20 cellular contexts compared by ENCODE assay signal in the genomic region with DNA sequence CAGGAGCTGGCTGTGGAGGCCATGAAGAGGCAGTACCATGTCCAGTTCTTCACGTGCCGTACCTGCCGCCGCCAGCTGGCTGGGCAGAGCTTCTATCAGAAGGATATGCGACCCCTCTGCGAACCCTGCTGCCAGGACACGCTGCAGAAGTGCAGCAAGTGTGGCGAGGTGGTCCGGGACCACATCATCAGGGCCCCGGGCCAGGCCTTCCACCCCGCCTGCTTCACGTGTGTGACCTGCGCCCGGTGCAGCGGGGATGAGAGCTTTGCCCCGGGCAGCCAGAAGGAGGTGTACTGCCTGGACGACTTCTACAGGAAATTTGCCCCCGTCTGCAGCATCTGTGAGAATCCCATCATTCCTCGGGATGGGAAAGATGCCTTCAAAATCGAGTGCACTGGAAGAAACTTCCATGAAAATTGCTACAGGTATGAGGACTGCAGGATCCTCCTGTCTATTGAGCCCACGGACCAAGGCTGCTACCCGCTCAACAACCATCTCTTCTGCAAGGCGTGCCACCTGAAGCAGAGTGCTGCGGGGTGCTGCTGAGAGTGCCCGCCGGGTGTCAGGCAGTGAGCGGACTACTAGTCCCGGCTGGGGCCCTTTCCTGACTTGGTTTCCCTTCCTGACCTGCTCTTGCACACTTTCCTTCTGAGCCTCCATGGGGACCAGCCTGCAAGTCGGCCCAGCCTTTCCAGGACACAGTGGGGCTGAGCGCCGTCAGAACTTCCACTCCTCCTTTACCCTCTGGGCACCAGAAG. TPM values are rescaled to one million over a fixed set of nuclear protein-coding genes. Genes with fewer than 3 reads are reported as not detected.
A peak's percentile ranks its signal among the peaks of the same experiment; 100 is the strongest.
DNase-seq lines count a peak whose midpoint lies in the region; ATAC-seq, FAIRE-seq and TF ChIP-seq lines count a peak whose summit lies in the region.
"Had no signal": no experiment of that assay in that cellular context is flagged by ENCODE, and none has a peak within 500 bp of the region (broad histone marks: within the 10 kb centered on the region; RNA-seq: fewer than 3 reads in every experiment).

No MANE protein-coding gene starts in this region.

- in situ Hi-C loops in HepG2 (cut with HindIII; ENCODE audit: extremely low pct_ligation_motif_present, low pct_unique_long_range_greater_than_20kb): no loop called here

- H3K14ac ChIP-seq in neuronal stem cell (ENCODE audit: low read length): peak overlapping the region; percentile 75

- POLR2A ChIA-PET in Caco-2 (lab: Charles Lee): no interaction called here
- POLR2A ChIA-PET in WTC11 (lab: Charles Lee): interaction anchor here (0.8 kb wide), 1 partner anchor 100 kb away, joined by 3 read pairs; no protein-coding TSS in a partner anchor
- POLR2A ChIA-PET in HepG2 (lab: Yijun Ruan, JAX): no interaction called here

- H3K4me3 ChIP-seq in Caco-2 (ENCODE audit: low read depth, low read length) (no peak overlapping the region), HepG2 (replicated peaks in 1 of 3; ENCODE audit: insufficient read depth in 1 of 3, low read depth in 2 of 3, low read length in 3 of 3) (no peak overlapping the region), neuronal stem cell (ENCODE audit: low read length in 2 of 2) (no peak overlapping the region)
- H3K4me3 ChIP-seq: BLaER1 treated with 17β-estradiol and CSF1 and Interleukin-3, amounts not matched to agents 10 nM and 100 nM; GM12878; GM23248 had no signal

- H3K36me3 ChIP-seq in Caco-2 (ENCODE audit: control insufficient read depth, insufficient read depth, low read length): no peaks in the 10 kb centered on the region
- H3K36me3 ChIP-seq in HepG2 (replicated peaks in 1 of 2; ENCODE audit: control insufficient read depth in 1 of 2, insufficient read depth in 2 of 2, low read length in 2 of 2): no peaks in the 10 kb centered on the region
- H3K36me3 ChIP-seq in neuronal stem cell (replicated peaks in 1 of 2; ENCODE audit: control insufficient read depth in 2 of 2, insufficient read depth in 2 of 2, low read length in 2 of 2): no peaks in the 10 kb centered on the region
- H3K36me3 ChIP-seq: BLaER1 treated with 17β-estradiol and CSF1 and Interleukin-3, amounts not matched to agents 10 nM and 100 nM had no signal

- H4K91ac ChIP-seq in neuronal stem cell (ENCODE audit: low read depth, low read length, poor library complexity): peak overlapping the region; percentile 92

- FAIRE-seq in HepG2 (lab: Jason Lieb, UNC): no peak
- FAIRE-seq: GM12878, GM19239 had no signal

- H3K18ac ChIP-seq in neuronal stem cell (ENCODE audit: low read length): peak overlapping the region; percentile 89

- H3K36me3 Mint-ChIP-seq in Caco-2 (ENCODE audit: insufficient read depth, unreplicated experiment) (no peaks in the 10 kb centered on the region), WTC11 (no peaks in the 10 kb centered on the region)
- no peaks in the 10 kb centered on the region for H3K36me3 Mint-ChIP-seq in activated CD8-positive, alpha-beta memory T cell treated with anti-CD3 and anti-CD28 coated beads, Interleukin-2, amount 10 ng/mL, durations not matched to agents 7 days and 5 days
- H3K36me3 Mint-ChIP-seq: CD8-positive, alpha-beta T cell had no signal

- no peak overlapping the region for H3K4me3 Mint-ChIP-seq in Caco-2 (ENCODE audit: unreplicated experiment)
- no peak overlapping the region for H3K4me3 Mint-ChIP-seq in WTC11
- no peak overlapping the region for H3K4me3 Mint-ChIP-seq in activated CD8-positive, alpha-beta memory T cell treated with anti-CD3 and anti-CD28 coated beads, Interleukin-2, amount 10 ng/mL, durations not matched to agents 7 days and 5 days
- H3K4me3 Mint-ChIP-seq: B cell; CD8-positive, alpha-beta T cell; H9 had no signal

- DNase-seq in Caco-2 (no peak), WTC11 (ENCODE audit: low spot score) (no peak), HepG2 (ENCODE audit: low spot score) (no peak), neuronal stem cell (ENCODE audit: low spot score) (no peak), HUDEP-2 (lab: John Stamatoyannopoulos, UW; ENCODE audit: unreplicated experiment in 76 of 76) (no peak)
- DNase-seq in activated CD8-positive, alpha-beta memory T cell treated with anti-CD3 and anti-CD28 coated beads, Interleukin-2, amount 10 ng/mL, durations not matched to agents 7 days and 5 days: no peak
- DNase-seq: 8988T; CD8-positive, alpha-beta T cell; DMS 273 treated with DMSO at 0.1 percent for 48 hours; DMS53; DND-41; EL; GM23248; H9 had no signal

- no peak overlapping the region for H2AFZ ChIP-seq in HepG2 (ENCODE audit: low read length)
- peak overlapping the region; percentile 74 for H2AFZ ChIP-seq in neuronal stem cell (ENCODE audit: low read length)
- H2AFZ ChIP-seq: GM23248 had no signal

- no peak overlapping the region for H3K4ac ChIP-seq in neuronal stem cell (ENCODE audit: low read length)

- H3K23ac ChIP-seq in neuronal stem cell (ENCODE audit: low read depth, low read length, poor library complexity): peak overlapping the region; percentile 89

- peaks cover 12% of the 10 kb centered on the region for H3K4me1 ChIP-seq in Caco-2
- H3K4me1 ChIP-seq in HepG2 (ENCODE audit: insufficient read depth, low read length): no peaks in the 10 kb centered on the region
- peaks cover 0 to 1% of the 10 kb centered on the region in 2 donors for H3K4me1 ChIP-seq in neuronal stem cell (ENCODE audit: control insufficient read depth in 2 of 2, insufficient read depth in 1 of 2, low read depth in 1 of 2, low read length in 2 of 2)

- H3K4me1 Mint-ChIP-seq in Caco-2 (ENCODE audit: low read depth, unreplicated experiment) (no peaks in the 10 kb centered on the region), WTC11 (no peaks in the 10 kb centered on the region)
- H3K4me1 Mint-ChIP-seq in activated CD8-positive, alpha-beta memory T cell treated with anti-CD3 and anti-CD28 coated beads, Interleukin-2, amount 10 ng/mL, durations not matched to agents 7 days and 5 days: peaks cover 3% of the 10 kb centered on the region
- H3K4me1 Mint-ChIP-seq: B cell had no signal

- H3K27ac ChIP-seq in HepG2 (ENCODE audit: extremely low read length, insufficient read depth, low read length) (no peak overlapping the region), neuronal stem cell (replicated peaks; ENCODE audit: low read length) (no peak overlapping the region)
- H3K27ac ChIP-seq: BLaER1 treated with 17β-estradiol and CSF1 and Interleukin-3, amounts not matched to agents 10 nM and 100 nM; GM23248 had no signal

- BruUV-seq in Caco-2 (replicated peaks; lab: Mats Ljungman, UMichigan) (no TSS peak), HepG2 (replicated peaks; lab: Mats Ljungman, UMichigan) (no TSS peak)

- intact Hi-C loops in Caco-2 (cut with micrococcal nuclease; ENCODE audit: unreplicated experiment): no loop called here
- intact Hi-C loops in HepG2 (cut with micrococcal nuclease; ENCODE audit: unreplicated experiment): no loop called here

- peak overlapping the region; percentile 82 for H4K8ac ChIP-seq in neuronal stem cell (ENCODE audit: low read depth, low read length)

- TF ChIP-seq RAD21 in HepG2 (CRISPR knock-in tag; IDR thresholded peaks at IDR 0.05): no peak

- H3K27me3 Mint-ChIP-seq in Caco-2 (ENCODE audit: insufficient read depth, unreplicated experiment) (no peaks in the 10 kb centered on the region), WTC11 (ENCODE audit: low read depth) (no peaks in the 10 kb centered on the region)
- peaks cover 18% of the 10 kb centered on the region for H3K27me3 Mint-ChIP-seq in activated CD8-positive, alpha-beta memory T cell treated with anti-CD3 and anti-CD28 coated beads, Interleukin-2, amount 10 ng/mL, durations not matched to agents 7 days and 5 days

- H3K27ac Mint-ChIP-seq in Caco-2 (ENCODE audit: unreplicated experiment): peak overlapping the region; percentile 25
- H3K27ac Mint-ChIP-seq in WTC11: no peak overlapping the region
- H3K27ac Mint-ChIP-seq in activated CD8-positive, alpha-beta memory T cell treated with anti-CD3 and anti-CD28 coated beads, Interleukin-2, amount 10 ng/mL, durations not matched to agents 7 days and 5 days: no peak overlapping the region
- H3K27ac Mint-ChIP-seq: B cell; CD8-positive, alpha-beta T cell had no signal

- peak overlapping the region; percentile 72 for H2BK120ac ChIP-seq in neuronal stem cell (ENCODE audit: low read depth, low read length)

- no peak for TF ChIP-seq EP300 in HepG2 (IDR thresholded peaks at IDR 0.05; ENCODE audit: low read depth in 2 of 2, low read length in 2 of 2)
- no peak for TF ChIP-seq EP300 in HepG2 (CRISPR knock-in tag; IDR thresholded peaks at IDR 0.05; ENCODE audit: borderline replicate concordance)

- TF ChIP-seq CTCF in Caco-2 (IDR thresholded peaks at IDR 0.05; ENCODE audit: insufficient read depth in 1 of 2, low read depth in 1 of 2, low read length in 1 of 2, severe bottlenecking in 1 of 2, unreplicated experiment in 1 of 2): no peak
- no peak for TF ChIP-seq CTCF in WTC11 (IDR thresholded peaks at IDR 0.05)
- TF ChIP-seq CTCF in HepG2 (CRISPR knock-in tag; IDR thresholded peaks at IDR 0.05): no peak

- no peak overlapping the region for H3K9ac ChIP-seq in HepG2 (ENCODE audit: insufficient read depth, low read depth, low read length)
- peak overlapping the region; percentile 60 for H3K9ac ChIP-seq in neuronal stem cell (ENCODE audit: low read depth, low read length, poor library complexity)
- H3K9ac ChIP-seq: BLaER1 treated with 17β-estradiol and CSF1 and Interleukin-3, amounts not matched to agents 10 nM and 100 nM; GM23248 had no signal

- H3K4me2 ChIP-seq in HepG2 (ENCODE audit: low read depth, low read length): no peak overlapping the region
- H3K4me2 ChIP-seq in neuronal stem cell (ENCODE audit: insufficient read depth, low read length, poor library complexity, severe bottlenecking): no peak overlapping the region
- H3K4me2 ChIP-seq: BLaER1 treated with 17β-estradiol and CSF1 and Interleukin-3, amounts not matched to agents 10 nM and 100 nM had no signal

- H3K79me2 ChIP-seq in HepG2 (ENCODE audit: insufficient read depth, low read length): no peaks in the 10 kb centered on the region

- no peaks in the 10 kb centered on the region for H3K27me3 ChIP-seq in Caco-2 (replicated peaks; ENCODE audit: control insufficient read depth, insufficient read depth, low read length)
- H3K27me3 ChIP-seq in HepG2 (ENCODE audit: control insufficient read depth in 1 of 2, insufficient read depth in 2 of 2, low read length in 2 of 2): peaks cover 6 to 8% of the 10 kb centered on the region in 2 experiments; a peak in 3 of 5 replicates
- peaks cover 0 to 6% (median 0%) of the 10 kb centered on the region in 3 experiments for H3K27me3 ChIP-seq in neuronal stem cell (ENCODE audit: control insufficient read depth in 3 of 3, insufficient read depth in 3 of 3, low read depth in 1 of 3, low read length in 3 of 3)
- H3K27me3 ChIP-seq: BLaER1 treated with 17β-estradiol and CSF1 and Interleukin-3, amounts not matched to agents 10 nM and 100 nM had no signal

- peak overlapping the region; percentile 22 for H2BK12ac ChIP-seq in neuronal stem cell (ENCODE audit: low read length)

- TF ChIP-seq POLR2A in HepG2 (IDR thresholded peaks at IDR 0.05; ENCODE audit: insufficient read depth in 1 of 2, low read depth in 2 of 2, low read length in 2 of 2): no peak

- H4K20me1 ChIP-seq in HepG2 (ENCODE audit: insufficient read depth, low read length): no peaks in the 10 kb centered on the region
- H4K20me1 ChIP-seq: BLaER1 treated with 17β-estradiol and CSF1 and Interleukin-3, amounts not matched to agents 10 nM and 100 nM had no signal

- H2BK5ac ChIP-seq in neuronal stem cell (ENCODE audit: low read length): peak overlapping the region; percentile 75

- peak overlapping the region; percentile 63 for H2AK5ac ChIP-seq in neuronal stem cell (ENCODE audit: low read depth, low read length)

- H3K79me1 ChIP-seq in neuronal stem cell (ENCODE audit: low read depth, low read length): peaks cover 1% of the 10 kb centered on the region

- peak; percentile 55; the same call in 1 of the 2 replicates for ATAC-seq in WTC11
- ATAC-seq in HepG2: peak; percentile 57
- no peak for ATAC-seq in activated CD8-positive, alpha-beta memory T cell treated with anti-CD3 and anti-CD28 coated beads, Interleukin-2, amount 10 ng/mL, durations not matched to agents 7 days and 5 days
- ATAC-seq in HG02970 (IDR thresholded peaks at IDR 0.05; ENCODE audit: low FRiP score, unreplicated experiment): no peak
- ATAC-seq in GM21717 (IDR thresholded peaks at IDR 0.05; ENCODE audit: unreplicated experiment): no peak
- ATAC-seq: CD8-positive, alpha-beta T cell; GM12878 had no signal

- H3K9me3 Mint-ChIP-seq in Caco-2 (ENCODE audit: unreplicated experiment) (no peaks in the 10 kb centered on the region), WTC11 (no peaks in the 10 kb centered on the region)
- no peaks in the 10 kb centered on the region for H3K9me3 Mint-ChIP-seq in activated CD8-positive, alpha-beta memory T cell treated with anti-CD3 and anti-CD28 coated beads, Interleukin-2, amount 10 ng/mL, durations not matched to agents 7 days and 5 days (ENCODE audit: low read depth)
- H3K9me3 Mint-ChIP-seq: CD8-positive, alpha-beta T cell; H9 had no signal

- peak overlapping the region; percentile 85 for H2BK15ac ChIP-seq in neuronal stem cell (ENCODE audit: low read length)

- WGBS in HepG2 (ENCODE audit: low lambda C conversion rate): 67% methylated on average over 19 of the region's 31 CpGs
- WGBS in neuronal stem cell (ENCODE audit: extremely low coverage in 2 of 2, insufficient read length in 2 of 2, insufficient replicate concordance in 1 of 2), 2 donors: no CpG with 5 or more reads among the region's 31 CpGs

- H3K9me3 ChIP-seq in Caco-2 (no peaks in the 10 kb centered on the region), HepG2 (ENCODE audit: low read length) (no peaks in the 10 kb centered on the region), neuronal stem cell (replicated peaks in 1 of 2; ENCODE audit: control insufficient read depth in 2 of 2, insufficient read depth in 1 of 2, low read depth in 1 of 2, low read length in 2 of 2) (no peaks in the 10 kb centered on the region)
- H3K9me3 ChIP-seq: BLaER1 treated with 17β-estradiol and CSF1 and Interleukin-3, amounts not matched to agents 10 nM and 100 nM had no signal

- CTCF ChIA-PET in Caco-2 (lab: Charles Lee) (no interaction called here), WTC11 (lab: Charles Lee) (interaction anchor here (0.6 to 1.2 kb wide), 3 partner anchors 8 to 179 kb away, joined by 3 to 5 read pairs (median 3); no protein-coding TSS in a partner anchor), HepG2 (lab: Yijun Ruan, JAX; ENCODE audit: low intra/inter-chr PET ratio, low total read pairs) (no interaction called here)
- CTCF ChIA-PET in activated CD8-positive, alpha-beta memory T cell treated with anti-CD3 and anti-CD28 coated beads, Interleukin-2, amount 10 ng/mL, durations not matched to agents 7 days and 5 days (lab: Charles Lee): no interaction called here

RNA-seq across cellular contexts. Expression of a gene that starts 22.0 kb away (rescaled TPM):
- 20.0 and 21.8 TPM in 2 replicates for total RNA-seq in Caco-2 (2022)
- 29.4 to 36.6 TPM (median 33.1 TPM) in 3 replicates for total RNA-seq in WTC11 (2021)
- total RNA-seq in HepG2 (2016; rRNA removed; fragmentation: Illumina TruSeq; extraction: Trizol): 4.1 and 5.6 TPM in 2 replicates
- 8.0 and 10.4 TPM in 2 replicates for total RNA-seq in HepG2 (2016; cell fraction: cytosol; rRNA removed; fragmentation: Illumina TruSeq; extraction: Trizol; ENCODE audit: low read depth)
- 3.6 and 4.1 TPM in 2 replicates for total RNA-seq in HepG2 (2016; cell fraction: insoluble cytoplasmic fraction; rRNA removed; fragmentation: Illumina TruSeq; extraction: Trizol)
- total RNA-seq in HepG2 (2016; cell fraction: membrane; rRNA removed; fragmentation: Illumina TruSeq; extraction: Trizol): 5.6 and 5.7 TPM in 2 replicates
- 7.8 and 14.3 TPM in 2 replicates for total RNA-seq in HepG2 (2016; cell fraction: nucleus; rRNA removed; fragmentation: Illumina TruSeq; extraction: Trizol)
- 30.6 and 34.6 TPM in 2 replicates for polyA plus RNA-seq in HepG2 (2011; rRNA removed)
- polyA plus RNA-seq in HepG2 (2011; cell fraction: cytosol; rRNA removed): 11.4 and 12.7 TPM in 2 replicates
- 69.2 and 75.3 TPM in 2 replicates for polyA plus RNA-seq in HepG2 (2011; cell fraction: nucleus; rRNA removed)
- polyA plus RNA-seq in HepG2 (2012): 19.1 and 20.7 TPM in 2 replicates
- 1.9 and 2.3 TPM in 2 replicates for polyA plus RNA-seq in HepG2 (2016; cell fraction: cytosol; fragmentation: Illumina TruSeq; extraction: Trizol; ENCODE audit: low read depth)
- 6.3 and 7.9 TPM in 2 replicates for polyA plus RNA-seq in HepG2 (2016; cell fraction: insoluble cytoplasmic fraction; fragmentation: Illumina TruSeq; extraction: Trizol; ENCODE audit: low read depth)
- polyA plus RNA-seq in HepG2 (2016; cell fraction: membrane; fragmentation: Illumina TruSeq; extraction: Trizol; ENCODE audit: low read depth): 5.0 and 6.3 TPM in 2 replicates
- 17.7 and 22.1 TPM in 2 replicates for polyA plus RNA-seq in HepG2 (2016; cell fraction: nucleus; fragmentation: Illumina TruSeq; extraction: Trizol; ENCODE audit: insufficient read depth, low read depth)
- polyA minus RNA-seq in HepG2 (2011; rRNA and poly(A)+ RNA removed; ENCODE audit: low replicate concordance): 14.6 and 18.0 TPM in 2 replicates
- polyA minus RNA-seq in HepG2 (2011; cell fraction: cytosol; rRNA and poly(A)+ RNA removed): 12.4 and 12.7 TPM in 2 replicates
- polyA minus RNA-seq in HepG2 (2011; cell fraction: nucleus; rRNA and poly(A)+ RNA removed): 42.5 and 54.2 TPM in 2 replicates
- 50.3 TPM for polyA plus RNA-seq in neuronal stem cell (2013, experiment 1 of 2)
- polyA plus RNA-seq in neuronal stem cell (2013, experiment 2 of 2): 49.2 TPM
- total RNA-seq in activated CD8-positive, alpha-beta memory T cell treated with anti-CD3 and anti-CD28 coated beads, Interleukin-2, amount 10 ng/mL, durations not matched to agents 7 days and 5 days: 10 to 100 TPM; 34.6 to 39.7 TPM

Comparison
In these comparisons a context has a peak if more than half of its experiments do, and no peak if none do; other contexts are left out.
1. ATAC-seq: peak in WTC11 (single experiment) and HepG2 (single experiment); none in activated CD8-positive, alpha-beta memory T cell treated with anti-CD3 and anti-CD28 coated beads, Interleukin-2, amount 10 ng/mL, durations not matched to agents 7 days and 5 days (single experiment), HG02970 (single experiment) and GM21717 (single experiment).